Comparison of ENCODE assay signal across 2 cellular contexts in genomic region chr11:6682936-6683861, GRCh38.
TF ChIP-seq lines count a peak whose summit lies in the region.

Gene MRPL17, minus strand, starts transcription at chr11:6683340. Its CDS starts 44 bp downstream, at chr11:6683296.

TF ChIP-seq in IMR-90, 13 proteins besides CTCF, POLR2A, EP300 and RAD21:
- TF ChIP-seq RCOR1 (IDR thresholded peaks at IDR 0.05; ENCODE audit: insufficient replicate concordance, low read length) (no peak), CEBPB (IDR thresholded peaks at IDR 0.05; ENCODE audit: low read depth, low read length) (no peak), MAFK (IDR thresholded peaks at IDR 0.05; ENCODE audit: low read depth, low read length) (peak; percentile 38; the same call in 1 of the 2 replicates), NFE2L2 (IDR thresholded peaks at IDR 0.05; ENCODE audit: low read depth, low read length) (no peak), FOS (IDR thresholded peaks at IDR 0.05; ENCODE audit: low read depth, low read length) (peak; percentile 42; the same call in 1 of the 2 replicates), BHLHE40 (IDR thresholded peaks at IDR 0.05; ENCODE audit: low read depth, low read length) (no peak), USF2 (IDR thresholded peaks at IDR 0.05; ENCODE audit: low read depth, low read length) (peak; percentile 18; the same call in 1 of the 2 replicates), SMC3 (IDR thresholded peaks at IDR 0.05; ENCODE audit: low read depth, low read length) (peak; percentile 89), MAZ (IDR thresholded peaks at IDR 0.05; ENCODE audit: borderline replicate concordance, low read depth, low read length) (peak; percentile 62; the same call in 1 of the 2 replicates), CHD1 (IDR thresholded peaks at IDR 0.05; ENCODE audit: low read depth, low read length) (no peak), RFX5 (IDR thresholded peaks at IDR 0.05; ENCODE audit: low read depth, low read length) (0 out of 2 replicates have a peak, but pooled peaks have one; percentile 50), MXI1 (IDR thresholded peaks at IDR 0.05; ENCODE audit: borderline replicate concordance, low read depth, low read length) (peak; percentile 95), ELK1 (IDR thresholded peaks at IDR 0.05; ENCODE audit: borderline replicate concordance, low read depth, low read length) (0 out of 2 replicates have a peak, but pooled peaks have one; percentile 36)

TF ChIP-seq in endothelial cell of umbilical vein, 7 proteins besides CTCF, POLR2A, EP300 and RAD21:
- TF ChIP-seq EZH2 (IDR thresholded peaks at IDR 0.05; ENCODE audit: borderline replicate concordance, low read depth, low read length, severe bottlenecking) (no peak), MYC (IDR thresholded peaks at IDR 0.05; ENCODE audit: low read depth, low read length) (peak; percentile 62), POLR2AphosphoS5 (IDR thresholded peaks at IDR 0.05; ENCODE audit: insufficient read depth, low read depth, low read length) (peak; percentile 93), MAX (IDR thresholded peaks at IDR 0.05; ENCODE audit: insufficient read depth, insufficient read length) (peak; percentile 86)
